Comparison of ENCODE assay signal across 20 cellular contexts in genomic region chr6:155955038-155955437, GRCh38.
"Had no signal": no experiment of that assay in that cellular context is flagged by ENCODE, and none has a peak within 500 bp of the region (broad histone marks: within the 10 kb centered on the region; RNA-seq: fewer than 3 reads in every experiment).

No MANE protein-coding gene starts in this region.

- H3K27ac Mint-ChIP-seq: activated CD4-positive, alpha-beta T cell treated with anti-CD3 and anti-CD28 coated beads, Interleukin-2, amount 10 ng/mL, durations not matched to agents 7 days and 5 days; activated naive CD8-positive, alpha-beta T cell; brain; natural killer cell treated with Interleukin-12 subunit alpha and Interleukin-12 subunit beta and Interleukin-15 and Interleukin-18, amount 100 ng/mL, for 72 hours; T-helper 1 cell treated with Interleukin-12 subunit alpha and Interleukin-12 subunit beta and Interleukin-4 antibody, amounts not matched to agents 30 μg/mL and 1 μg/mL, for 36 hours had no signal

- H3K4me3 Mint-ChIP-seq: activated CD4-positive, alpha-beta T cell treated with anti-CD3 and anti-CD28 coated beads, Interleukin-2, amount 10 ng/mL, durations not matched to agents 7 days and 5 days; activated naive CD8-positive, alpha-beta T cell; brain; natural killer cell treated with Interleukin-12 subunit alpha and Interleukin-12 subunit beta and Interleukin-15 and Interleukin-18, amount 100 ng/mL, for 72 hours; T-helper 1 cell treated with Interleukin-12 subunit alpha and Interleukin-12 subunit beta and Interleukin-4 antibody, amounts not matched to agents 30 μg/mL and 1 μg/mL, for 36 hours had no signal

- H3K9me3 Mint-ChIP-seq: activated CD4-positive, alpha-beta T cell treated with anti-CD3 and anti-CD28 coated beads, Interleukin-2, amount 10 ng/mL, durations not matched to agents 7 days and 5 days; brain had no signal

- DNase-seq: activated CD4-positive, alpha-beta T cell treated with anti-CD3 and anti-CD28 coated beads, Interleukin-2, amount 10 ng/mL, durations not matched to agents 7 days and 5 days; activated CD4-positive, CD25-positive, alpha-beta regulatory T cell; activated CD8-positive, alpha-beta memory T cell treated with anti-CD3 and anti-CD28 coated beads for 24 hours; activated gamma-delta T cell treated with Interleukin-2 at 50 U/mL for 16 hours; amygdala; central memory CD4-positive, alpha-beta T cell; colonic mucosa; nucleus accumbens; posterior cingulate gyrus; retina; stimulated activated CD4-positive, alpha-beta T cell treated with anti-CD3 and anti-CD28 coated beads, Interleukin-4, amount 100 ng/mL, for 1 hour; stimulated activated naive CD4-positive, alpha-beta T cell; substantia nigra; uterus had no signal

- ATAC-seq: esophagus mucosa; natural killer cell treated with Interleukin-12 subunit alpha and Interleukin-12 subunit beta and Interleukin-15 and Interleukin-18, amount 100 ng/mL, for 72 hours had no signal

- H3K27me3 Mint-ChIP-seq: activated CD4-positive, alpha-beta T cell treated with anti-CD3 and anti-CD28 coated beads, Interleukin-2, amount 10 ng/mL, durations not matched to agents 7 days and 5 days had no signal

- H3K27ac ChIP-seq: colonic mucosa, tibial nerve, uterus had no signal

- H3K36me3 ChIP-seq: colonic mucosa, tibial nerve, uterus had no signal

- H3K4me3 ChIP-seq: colonic mucosa, tibial nerve, uterus had no signal

- H3K4me1 Mint-ChIP-seq: activated CD4-positive, alpha-beta T cell treated with anti-CD3 and anti-CD28 coated beads, Interleukin-2, amount 10 ng/mL, durations not matched to agents 7 days and 5 days had no signal

- H3K9me3 ChIP-seq: colonic mucosa, tibial nerve, uterus had no signal

- H3K4me1 ChIP-seq: colonic mucosa, tibial nerve, uterus had no signal

- H3K36me3 Mint-ChIP-seq: brain; natural killer cell treated with Interleukin-12 subunit alpha and Interleukin-12 subunit beta and Interleukin-15 and Interleukin-18, amount 100 ng/mL, for 72 hours had no signal

- H3K27me3 ChIP-seq: colonic mucosa, tibial nerve, uterus had no signal
